In the genomic region with DNA sequence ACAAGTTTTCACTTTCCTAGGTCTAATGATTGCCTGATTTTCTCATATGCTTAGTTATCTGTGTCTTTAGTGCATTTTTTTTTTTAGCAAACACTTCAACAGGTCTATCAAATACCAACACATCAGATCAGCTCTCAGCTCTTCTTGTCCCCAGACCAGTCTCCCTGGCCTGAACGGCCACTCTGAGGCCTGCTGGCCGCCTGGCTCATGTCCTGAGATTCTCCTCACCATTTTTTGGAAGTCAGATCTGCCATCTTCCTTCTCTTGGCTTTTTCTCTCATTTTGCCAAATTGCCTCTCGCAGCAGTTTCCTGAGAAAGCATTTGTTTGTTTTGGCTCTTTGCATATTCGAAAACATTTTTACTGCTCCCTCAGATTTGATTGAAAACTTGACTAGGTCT, we compare ENCODE assay signal across 19 cellular contexts. TPM values are rescaled to one million over a fixed set of nuclear protein-coding genes. Genes with fewer than 3 reads are reported as not detected.
A peak's percentile ranks its signal among the peaks of the same experiment; 100 is the strongest.
DNase-seq lines count a peak whose midpoint lies in the region; ATAC-seq and TF ChIP-seq lines count a peak whose summit lies in the region.
"Had no signal": no experiment of that assay in that cellular context is flagged by ENCODE, and none has a peak within 500 bp of the region (broad histone marks: within the 10 kb centered on the region; RNA-seq: fewer than 3 reads in every experiment).

No MANE protein-coding gene starts in this region.

- peaks cover 9% of the 10 kb centered on the region for H3K36me3 ChIP-seq in upper lobe of right lung

- H3K27ac ChIP-seq in upper lobe of right lung, result no peak overlapping the region
- H3K27ac ChIP-seq: pancreas had no signal

- no peak for ATAC-seq in central memory CD8-positive, alpha-beta T cell (replicated peaks; ENCODE audit: extremely low read depth, poor library complexity, severe bottlenecking)
- ATAC-seq in natural killer cell, result no peak
- ATAC-seq in upper lobe of right lung, result no peak
- ATAC-seq: activated CD8-positive, alpha-beta T cell treated with anti-CD3 and anti-CD28 coated beads for 36 hours; activated T-cell treated with anti-CD3 and anti-CD28 coated beads, Interleukin-2, amount 50 U/mL, for 4 hours; Right ventricle myocardium inferior had no signal

- intact Hi-C loops in natural killer cell (cut with micrococcal nuclease), result no loop called here
- intact Hi-C loops in upper lobe of right lung (cut with DNase I), result no loop called here

- no peak overlapping the region for H3K4me3 ChIP-seq in upper lobe of right lung
- H3K4me3 ChIP-seq: heart left ventricle, pancreas had no signal

- H3K4me1 ChIP-seq in upper lobe of right lung, result peaks cover 42% of the 10 kb centered on the region

- H3K4me3 Mint-ChIP-seq in activated naive CD8-positive, alpha-beta T cell, result peak overlapping the region; percentile 14
- H3K4me3 Mint-ChIP-seq in activated naive CD8-positive, alpha-beta T cell treated with anti-CD3 and anti-CD28 coated beads for 36 hours, result no peak overlapping the region
- H3K4me3 Mint-ChIP-seq in central memory CD8-positive, alpha-beta T cell, result peak overlapping the region; percentile 21
- H3K4me3 Mint-ChIP-seq in natural killer cell, result peak overlapping the region; percentile 49
- H3K4me3 Mint-ChIP-seq: activated B cell treated with CpG ODN at 0.5 μM for 24 hours; activated CD8-positive, alpha-beta T cell treated with anti-CD3 and anti-CD28 coated beads for 36 hours had no signal

- no peaks in the 10 kb centered on the region for H3K27me3 ChIP-seq in upper lobe of right lung
- H3K27me3 ChIP-seq: heart left ventricle, pancreas had no signal

- H3K27ac Mint-ChIP-seq in activated naive CD8-positive, alpha-beta T cell, result no peak overlapping the region
- no peak overlapping the region for H3K27ac Mint-ChIP-seq in activated naive CD8-positive, alpha-beta T cell treated with anti-CD3 and anti-CD28 coated beads for 36 hours
- peak overlapping the region; percentile 80 for H3K27ac Mint-ChIP-seq in central memory CD8-positive, alpha-beta T cell (ENCODE audit: low read depth)
- H3K27ac Mint-ChIP-seq in natural killer cell, result peak overlapping the region; percentile 67 to 87

- no peaks in the 10 kb centered on the region for H3K27me3 Mint-ChIP-seq in activated naive CD8-positive, alpha-beta T cell
- no peaks in the 10 kb centered on the region for H3K27me3 Mint-ChIP-seq in activated naive CD8-positive, alpha-beta T cell treated with anti-CD3 and anti-CD28 coated beads for 36 hours
- no peaks in the 10 kb centered on the region for H3K27me3 Mint-ChIP-seq in central memory CD8-positive, alpha-beta T cell
- H3K27me3 Mint-ChIP-seq in natural killer cell (ENCODE audit: low read depth in 2 of 2), result no peaks in the 10 kb centered on the region
- H3K27me3 Mint-ChIP-seq: activated B cell treated with CpG ODN at 0.5 μM for 24 hours; activated CD8-positive, alpha-beta T cell treated with anti-CD3 and anti-CD28 coated beads for 36 hours had no signal

- H3K4me1 Mint-ChIP-seq in activated naive CD8-positive, alpha-beta T cell (ENCODE audit: low read depth), result peaks cover 92% of the 10 kb centered on the region
- peaks cover 71% of the 10 kb centered on the region for H3K4me1 Mint-ChIP-seq in activated naive CD8-positive, alpha-beta T cell treated with anti-CD3 and anti-CD28 coated beads for 36 hours
- peaks cover 67% of the 10 kb centered on the region for H3K4me1 Mint-ChIP-seq in central memory CD8-positive, alpha-beta T cell
- H3K4me1 Mint-ChIP-seq in natural killer cell, result peaks cover 77% of the 10 kb centered on the region in 2 donors

- peaks cover 3% of the 10 kb centered on the region for H3K9me3 Mint-ChIP-seq in activated naive CD8-positive, alpha-beta T cell (ENCODE audit: low read depth)
- peaks cover 6% of the 10 kb centered on the region for H3K9me3 Mint-ChIP-seq in activated naive CD8-positive, alpha-beta T cell treated with anti-CD3 and anti-CD28 coated beads for 36 hours
- H3K9me3 Mint-ChIP-seq in central memory CD8-positive, alpha-beta T cell, result no peaks in the 10 kb centered on the region
- H3K9me3 Mint-ChIP-seq in natural killer cell, result peaks cover 0 to 1% of the 10 kb centered on the region in 2 donors
- H3K9me3 Mint-ChIP-seq: activated T-cell treated with anti-CD3 and anti-CD28 coated beads, Interleukin-2, amount 50 U/mL, for 4 hours had no signal

- DNase-seq in activated naive CD8-positive, alpha-beta T cell treated with anti-CD3 and anti-CD28 coated beads for 36 hours, result no peak
- no peak for DNase-seq in central memory CD8-positive, alpha-beta T cell (ENCODE audit: low spot score in 2 of 2)
- DNase-seq in natural killer cell, result no peak
- peak; percentile 11 for DNase-seq in upper lobe of right lung
- no peak for DNase-seq in NCI-H446 (lab: John Stamatoyannopoulos, UW)
- DNase-seq in epidermal melanocyte (ENCODE audit: insufficient read length, low spot score), result no peak
- DNase-seq in NOMO-1 treated with dmso at 0.1 percent for 144 hours (lab: John Stamatoyannopoulos, UW; ENCODE audit: unreplicated experiment), result no peak
- DNase-seq: activated B cell treated with CpG ODN at 0.5 μM for 24 hours; activated CD8-positive, alpha-beta T cell treated with anti-CD3 and anti-CD28 coated beads for 36 hours; activated T-cell treated with anti-CD3 and anti-CD28 coated beads, Interleukin-2, amount 50 U/mL, for 4 hours; effector CD8-positive, alpha-beta T cell; heart left ventricle; NCI-H1436; NCI-H2171 treated with DMSO at 0.1 percent for 48 hours; NCI-H69; stimulated activated naive CD4-positive, alpha-beta T cell treated with Interleukin-2 at 50 U/mL for 16 hours had no signal

- H3K36me3 Mint-ChIP-seq in activated naive CD8-positive, alpha-beta T cell, result peaks cover 7% of the 10 kb centered on the region
- H3K36me3 Mint-ChIP-seq in activated naive CD8-positive, alpha-beta T cell treated with anti-CD3 and anti-CD28 coated beads for 36 hours, result peaks cover 38% of the 10 kb centered on the region
- H3K36me3 Mint-ChIP-seq in central memory CD8-positive, alpha-beta T cell (ENCODE audit: insufficient read depth), result peaks cover 21% of the 10 kb centered on the region
- H3K36me3 Mint-ChIP-seq in natural killer cell, result no peaks in the 10 kb centered on the region

- TF ChIP-seq CTCF in natural killer cell (IDR thresholded peaks at IDR 0.05) (no peak), upper lobe of right lung (IDR thresholded peaks at IDR 0.05) (no peak)

- no peaks in the 10 kb centered on the region for H3K9me3 ChIP-seq in upper lobe of right lung
- H3K9me3 ChIP-seq: pancreas had no signal

RNA-seq across cellular contexts. Expression of gene PPP2R2D, which starts 29.3 kb away (rescaled TPM):
- total RNA-seq in activated naive CD8-positive, alpha-beta T cell treated with anti-CD3 and anti-CD28 coated beads for 36 hours, result 10 to 100 TPM; 24.4 to 25.7 TPM
- total RNA-seq in natural killer cell (10 to 100 TPM; 28.6 to 39.8 (median 35.8) TPM), upper lobe of right lung (28.3 TPM)

RNA-seq across cellular contexts. Expression of gene BNIP3, which starts 51.6 kb away (rescaled TPM):
- total RNA-seq in activated naive CD8-positive, alpha-beta T cell treated with anti-CD3 and anti-CD28 coated beads for 36 hours, result 100 to 1,000 TPM; 115 to 121 TPM
- total RNA-seq in natural killer cell (10 to 100 TPM in 2 of 3 donors, 1 to 10 TPM in 1; 9.9 to 12.9 (median 12.1) TPM), upper lobe of right lung (38.2 TPM)

Comparison
In these comparisons a context has a peak if more than half of its experiments do, and no peak if none do; other contexts are left out.
1. H3K27ac Mint-ChIP-seq: peak in central memory CD8-positive, alpha-beta T cell (single experiment) and natural killer cell (2 of 2); none in activated naive CD8-positive, alpha-beta T cell (single experiment) and activated naive CD8-positive, alpha-beta T cell treated with anti-CD3 and anti-CD28 coated beads for 36 hours (single experiment).